ENCODE assay signal across 24 cellular contexts in the genomic region with DNA sequence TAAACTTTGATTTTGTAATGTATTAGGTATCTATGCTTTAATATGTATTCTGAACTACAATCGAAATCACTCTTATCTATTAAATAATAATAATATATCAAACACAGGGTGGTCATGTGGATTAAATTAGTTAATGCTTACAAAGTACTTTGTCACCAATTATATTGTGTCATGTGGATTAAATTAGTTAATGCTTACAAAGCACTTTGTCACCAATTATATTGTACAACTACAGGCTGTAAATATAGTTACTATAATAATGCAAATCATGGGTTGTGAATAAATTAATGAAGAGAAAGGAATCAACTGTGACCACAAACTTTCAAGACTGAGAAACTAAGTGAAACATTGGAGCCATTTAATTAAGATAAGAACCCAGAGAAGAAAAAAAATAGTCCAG.
"Had no signal": no experiment of that assay in that cellular context is flagged by ENCODE, and none has a peak within 500 bp of the region (broad histone marks: within the 10 kb centered on the region; RNA-seq: fewer than 3 reads in every experiment).

No MANE protein-coding gene starts in this region.

- H3K27ac ChIP-seq: colonic mucosa, esophagus muscularis mucosa, foreskin keratinocyte, gastroesophageal sphincter, heart left ventricle, hepatocyte, left lung, lower lobe of right lung had no signal

- DNase-seq: colonic mucosa; cortex of kidney; effector CD8-positive, alpha-beta T cell; effector memory CD8-positive, alpha-beta T cell; endodermal cell; foreskin keratinocyte; heart left ventricle; hypothalamus; immature natural killer cell; islet precursor cell; kidney; kidney glomerular epithelial cell; left cardiac atrium; left lung; left ventricle myocardium superior; lower lobe of right lung; mesenchymal stem cell; naive thymus-derived CD4-positive, alpha-beta T cell had no signal

- H3K79me2 ChIP-seq: hepatocyte had no signal

- H3K4me3 ChIP-seq: colonic mucosa, esophagus muscularis mucosa, gastroesophageal sphincter, heart left ventricle, hepatocyte, left lung, lower lobe of right lung had no signal

- H3K36me3 Mint-ChIP-seq: mesothelial cell of epicardium; naive thymus-derived CD4-positive, alpha-beta T cell had no signal

- H3K9me3 Mint-ChIP-seq: endodermal cell had no signal

- H3K27me3 ChIP-seq: colonic mucosa, esophagus muscularis mucosa, foreskin keratinocyte, gastroesophageal sphincter, heart left ventricle, hepatocyte, left lung had no signal

- H3K4me1 Mint-ChIP-seq: immature natural killer cell; mesothelial cell of epicardium; naive thymus-derived CD4-positive, alpha-beta T cell had no signal

- H3K36me3 ChIP-seq: colonic mucosa, esophagus muscularis mucosa, gastroesophageal sphincter, heart left ventricle, left lung, lower lobe of right lung had no signal

- H3K27ac Mint-ChIP-seq: dendritic cell treated with granulocyte-macrophage colony-stimulating factor and Interleukin-4, amounts not matched to agents 40 ng/mL and 50 ng/mL, for 4 days; effector memory CD8-positive, alpha-beta T cell; endodermal cell; immature natural killer cell; mesothelial cell of epicardium; naive thymus-derived CD4-positive, alpha-beta T cell had no signal

- H3K4me3 Mint-ChIP-seq: dendritic cell treated with granulocyte-macrophage colony-stimulating factor and Interleukin-4, amounts not matched to agents 40 ng/mL and 50 ng/mL, for 4 days; effector memory CD8-positive, alpha-beta T cell; endodermal cell; immature natural killer cell; mesothelial cell of epicardium; naive thymus-derived CD4-positive, alpha-beta T cell had no signal

- H3K27me3 Mint-ChIP-seq: dendritic cell treated with granulocyte-macrophage colony-stimulating factor and Interleukin-4, amounts not matched to agents 40 ng/mL and 50 ng/mL, for 4 days; effector memory CD8-positive, alpha-beta T cell; naive thymus-derived CD4-positive, alpha-beta T cell had no signal

- ATAC-seq: effector memory CD8-positive, alpha-beta T cell; foreskin keratinocyte; gastroesophageal sphincter; heart left ventricle; left cardiac atrium; left lung; left ventricle myocardium superior; lower lobe of right lung; naive thymus-derived CD4-positive, alpha-beta T cell had no signal

- H3K9me3 ChIP-seq: colonic mucosa, esophagus muscularis mucosa, gastroesophageal sphincter, left lung, lower lobe of right lung had no signal

- FAIRE-seq: endothelial cell of umbilical vein had no signal

- H2AFZ ChIP-seq: hepatocyte had no signal

- H3K4me1 ChIP-seq: colonic mucosa, esophagus muscularis mucosa, foreskin keratinocyte, gastroesophageal sphincter, heart left ventricle, left lung, lower lobe of right lung had no signal

- H3K4me2 ChIP-seq: hepatocyte had no signal
